In the genomic region with DNA sequence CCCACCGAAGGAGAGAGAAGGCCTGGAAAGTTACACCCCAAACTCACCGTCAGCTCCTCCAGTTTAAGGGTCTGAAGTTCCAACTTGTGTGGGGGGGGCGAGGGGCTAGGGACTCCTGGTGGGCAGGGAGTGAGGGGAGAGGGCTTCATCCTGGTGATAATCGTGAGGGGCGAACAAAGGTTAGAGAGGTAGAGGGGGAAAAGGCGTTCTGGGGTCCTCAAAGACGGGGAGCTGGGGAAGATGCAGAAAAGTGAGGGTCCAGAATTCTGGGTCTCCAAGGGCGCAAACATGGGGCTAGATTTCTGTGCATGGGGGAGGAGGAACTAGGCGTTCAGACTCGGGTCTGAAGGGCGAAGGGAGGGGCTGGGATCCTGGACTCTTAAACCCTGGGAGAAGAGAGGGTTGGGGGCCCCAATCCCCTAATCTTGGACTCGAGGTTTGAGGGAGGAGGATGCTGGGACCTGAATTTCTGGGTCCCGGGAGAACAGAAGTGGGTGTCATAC, we compare ENCODE assay signal across 7 cellular contexts. TPM values are rescaled to one million over a fixed set of nuclear protein-coding genes. Genes with fewer than 3 reads are reported as not detected.
DNase-seq lines count a peak whose midpoint lies in the region; ATAC-seq and TF ChIP-seq lines count a peak whose summit lies in the region.

No MANE protein-coding gene starts in this region.

- peak overlapping the region; percentile 61 for H3K4me3 ChIP-seq in HL-60 (replicated peaks; ENCODE audit: insufficient read depth, low read length)
- H3K4me3 ChIP-seq in stomach = peak overlapping the region; percentile 56 to 65 (median 62)

- H3K27ac ChIP-seq in HL-60 (replicated peaks) (peak overlapping the region; percentile 45), stomach (peak overlapping the region; percentile 67 to 87 (median 83))

- DNase-seq in HL-60 (ENCODE audit: low read depth in 1 of 2, low spot score in 1 of 2) (no peak), immature natural killer cell (no peak), stomach (no peak)
- DNase-seq in activated naive CD8-positive, alpha-beta T cell treated with anti-CD3 and anti-CD28 coated beads for 36 hours = no peak

- H3K36me3 ChIP-seq in stomach = no peaks in the 10 kb centered on the region

- H3K9me3 Mint-ChIP-seq in activated naive CD8-positive, alpha-beta T cell treated with anti-CD3 and anti-CD28 coated beads for 36 hours = peaks cover 6% of the 10 kb centered on the region
- no peaks in the 10 kb centered on the region for H3K9me3 Mint-ChIP-seq in immature natural killer cell

- H3K36me3 Mint-ChIP-seq in activated naive CD8-positive, alpha-beta T cell treated with anti-CD3 and anti-CD28 coated beads for 36 hours = peaks cover 11% of the 10 kb centered on the region
- H3K36me3 Mint-ChIP-seq in immature natural killer cell = no peaks in the 10 kb centered on the region

- H3K4me1 ChIP-seq in stomach = peaks cover 32 to 64% (median 50%) of the 10 kb centered on the region in 4 donors

- H3K4me3 Mint-ChIP-seq in activated naive CD8-positive, alpha-beta T cell treated with anti-CD3 and anti-CD28 coated beads for 36 hours = peak overlapping the region; percentile 86
- H3K4me3 Mint-ChIP-seq in immature natural killer cell = peak overlapping the region; percentile 74 to 86 (median 81)

- TF ChIP-seq EP300 in stomach (IDR thresholded peaks at IDR 0.05) = no peak

- peak overlapping the region; percentile 87 for H3K27ac Mint-ChIP-seq in activated naive CD8-positive, alpha-beta T cell treated with anti-CD3 and anti-CD28 coated beads for 36 hours
- H3K27ac Mint-ChIP-seq in immature natural killer cell = peak overlapping the region; percentile 43 to 88 (median 73)

- no peaks in the 10 kb centered on the region for H3K27me3 Mint-ChIP-seq in activated naive CD8-positive, alpha-beta T cell treated with anti-CD3 and anti-CD28 coated beads for 36 hours
- H3K27me3 Mint-ChIP-seq in immature natural killer cell (ENCODE audit: low read depth in 3 of 3) = peaks cover 2 to 4% (median 3%) of the 10 kb centered on the region in 3 donors

- intact Hi-C loops in stomach (cut with DNase I; ENCODE audit: low total_unique reads) = no loop called here

- peaks cover 0 to 6% (median 2%) of the 10 kb centered on the region in 4 donors for H3K9me3 ChIP-seq in stomach

- peaks cover 13% of the 10 kb centered on the region for H3K4me1 Mint-ChIP-seq in activated naive CD8-positive, alpha-beta T cell treated with anti-CD3 and anti-CD28 coated beads for 36 hours
- H3K4me1 Mint-ChIP-seq in immature natural killer cell = peaks cover 11 to 14% of the 10 kb centered on the region in 2 donors

- no peak for TF ChIP-seq POLR2A in stomach (IDR thresholded peaks at IDR 0.05)

- TF ChIP-seq CTCF in HL-60 (IDR thresholded peaks at IDR 0.05; ENCODE audit: insufficient read depth, low read length) (no peak), stomach (IDR thresholded peaks at IDR 0.05) (no peak)

- ATAC-seq in HG03139 (IDR thresholded peaks at IDR 0.05; ENCODE audit: unreplicated experiment) = no peak
- ATAC-seq in activated CD4-positive, CD25-positive, alpha-beta regulatory T cell treated with anti-CD3 and anti-CD28 coated beads, Interleukin-2, amount 50 U/mL, for 24 hours = no peak
- no peak for ATAC-seq in HG03460 (IDR thresholded peaks at IDR 0.05; ENCODE audit: unreplicated experiment)

- WGBS in stomach, 5 donors = 21 to 40% (median 29%) methylated on average over 13 of the region's 13 CpGs

- H3K27me3 ChIP-seq in HL-60 (ENCODE audit: insufficient read depth, poor library complexity, severe bottlenecking) = no peaks in the 10 kb centered on the region
- no peaks in the 10 kb centered on the region for H3K27me3 ChIP-seq in stomach

RNA-seq across cellular contexts. Expression of a gene that starts 4.7 kb away (rescaled TPM):
- under 1 TPM; 0.41 to 0.46 TPM for total RNA-seq in activated naive CD8-positive, alpha-beta T cell treated with anti-CD3 and anti-CD28 coated beads for 36 hours
- 1 to 10 TPM in 1 of 3 donors, under 1 TPM in 1, not detected in 1; 0.17 to 1.1 TPM for polyA plus RNA-seq in immature natural killer cell
- total RNA-seq in stomach = 1 to 10 TPM in 1 of 5 donors, under 1 TPM in 1, not detected in 3; 0.55 to 3.6 TPM
- 1 to 10 TPM in 2 of 3 donors, under 1 TPM in 1; 0.46 to 1.5 (median 1.5) TPM for polyA plus RNA-seq in stomach

RNA-seq across cellular contexts. Expression of a gene that starts 19.0 kb away (rescaled TPM):
- total RNA-seq in activated naive CD8-positive, alpha-beta T cell treated with anti-CD3 and anti-CD28 coated beads for 36 hours = not detected
- polyA plus RNA-seq in immature natural killer cell (under 1 TPM in 1 of 3 donors, not detected in 2; 0.21 TPM), stomach (10 to 100 TPM; 22.7 to 76.8 (median 25.8) TPM)
- 10 to 100 TPM; 23.2 to 42.0 (median 33.2) TPM for total RNA-seq in stomach

RNA-seq across cellular contexts. Expression of a gene that starts 25.6 kb away (rescaled TPM):
- total RNA-seq in activated naive CD8-positive, alpha-beta T cell treated with anti-CD3 and anti-CD28 coated beads for 36 hours = under 1 TPM; 0.40 to 0.49 TPM
- polyA plus RNA-seq in immature natural killer cell (under 1 TPM in 1 of 3 donors, not detected in 2; 0.10 TPM), stomach (10 to 100 TPM; 11.1 to 44.9 (median 29.3) TPM)
- 10 to 100 TPM in 1 of 5 donors, 1 to 10 TPM in 4; 4.7 to 26.8 (median 8.8) TPM for total RNA-seq in stomach

RNA-seq across cellular contexts. Expression of a gene that starts 31.9 kb away (rescaled TPM):
- not detected for total RNA-seq in activated naive CD8-positive, alpha-beta T cell treated with anti-CD3 and anti-CD28 coated beads for 36 hours
- polyA plus RNA-seq in immature natural killer cell = not detected
- total RNA-seq in stomach = 10 to 100 TPM in 2 of 5 donors, under 1 TPM in 1, not detected in 2; 0.73 to 14.3 (median 10.7) TPM
- polyA plus RNA-seq in stomach = 1 to 10 TPM in 1 of 3 donors, under 1 TPM in 1, not detected in 1; 0.62 to 4.0 TPM

RNA-seq across cellular contexts. Expression of a gene that starts 37.6 kb away (rescaled TPM):
- total RNA-seq in activated naive CD8-positive, alpha-beta T cell treated with anti-CD3 and anti-CD28 coated beads for 36 hours = under 1 TPM; 0.06 to 0.12 TPM
- polyA plus RNA-seq in immature natural killer cell (not detected), stomach (1 to 10 TPM; 7.2 to 7.5 (median 7.2) TPM)
- total RNA-seq in stomach = 10 to 100 TPM in 2 of 5 donors, 1 to 10 TPM in 2, not detected in 1; 7.0 to 54.5 (median 11.1) TPM

Comparison
In these comparisons a context has a peak if more than half of its experiments do, and no peak if none do; other contexts are left out.
1. RNA of a gene that starts 19.0 kb away (total RNA-seq): 23.2 to 42.0 TPM in stomach; not detected in activated naive CD8-positive, alpha-beta T cell treated with anti-CD3 and anti-CD28 coated beads for 36 hours; every median in the first group is over 10 times any median in the second.